ENCODE assay signal across 33 cellular contexts in the genomic region with DNA sequence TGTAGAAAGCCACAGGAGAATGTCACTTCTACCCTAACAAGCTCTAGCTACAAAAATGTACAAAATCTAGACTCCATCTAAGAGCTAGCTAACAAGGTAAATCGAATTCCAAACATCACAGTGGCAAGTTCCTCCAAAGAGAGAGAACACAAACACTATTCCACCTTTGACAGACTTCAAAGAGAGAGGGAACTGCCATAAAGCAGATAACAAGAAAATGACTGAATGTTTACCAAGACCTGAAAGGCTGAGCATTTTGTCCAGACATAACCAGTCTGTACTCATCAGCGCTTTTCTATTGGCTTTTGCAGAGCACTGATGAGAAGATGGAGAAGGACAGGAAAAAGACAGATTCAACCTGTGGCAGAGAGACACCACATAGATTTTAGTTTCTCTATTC.
"Had no signal": no experiment of that assay in that cellular context is flagged by ENCODE, and none has a peak within 500 bp of the region (broad histone marks: within the 10 kb centered on the region; RNA-seq: fewer than 3 reads in every experiment).

No MANE protein-coding gene starts in this region.

- H3K4me1 ChIP-seq: ascending aorta, breast epithelium, colonic mucosa, esophagus squamous epithelium, gastroesophageal sphincter had no signal

- H3K27me3 Mint-ChIP-seq: activated B cell treated with CpG ODN at 0.5 μM for 24 hours; activated CD4-positive, alpha-beta memory T cell treated with anti-CD3 and anti-CD28 coated beads, Interleukin-2, amount 10 ng/mL, durations not matched to agents 7 days and 5 days; activated CD4-positive, alpha-beta T cell treated with anti-CD3 and anti-CD28 coated beads for 36 hours; activated CD4-positive, alpha-beta T cell treated with anti-CD3 and anti-CD28 coated beads, Interleukin-2, amount 10 ng/mL, durations not matched to agents 7 days and 5 days; activated naive CD4-positive, alpha-beta T cell treated with anti-CD3 and anti-CD28 coated beads, Interleukin-2, amount 10 ng/mL, durations not matched to agents 7 days and 5 days; activated naive CD8-positive, alpha-beta T cell treated with anti-CD3 and anti-CD28 coated beads, Interleukin-2, amount 10 ng/mL, durations not matched to agents 7 days and 5 days; activated T-cell treated with anti-CD3 and anti-CD28 coated beads, Interleukin-2, amount 50 U/mL, for 24 hours; brain; T-helper 17 cell had no signal

- H3K4me3 Mint-ChIP-seq: activated B cell treated with CpG ODN at 0.5 μM for 24 hours; activated CD4-positive, alpha-beta memory T cell treated with anti-CD3 and anti-CD28 coated beads, Interleukin-2, amount 10 ng/mL, durations not matched to agents 7 days and 5 days; activated CD4-positive, alpha-beta T cell treated with anti-CD3 and anti-CD28 coated beads for 36 hours; activated CD4-positive, alpha-beta T cell treated with anti-CD3 and anti-CD28 coated beads, Interleukin-2, amount 10 ng/mL, durations not matched to agents 7 days and 5 days; activated naive CD4-positive, alpha-beta T cell treated with anti-CD3 and anti-CD28 coated beads, Interleukin-2, amount 10 ng/mL, durations not matched to agents 7 days and 5 days; activated naive CD8-positive, alpha-beta T cell treated with anti-CD3 and anti-CD28 coated beads, Interleukin-2, amount 10 ng/mL, durations not matched to agents 7 days and 5 days; activated T-cell treated with anti-CD3 and anti-CD28 coated beads, Interleukin-2, amount 50 U/mL, for 24 hours; activated T-cell treated with anti-CD3 and anti-CD28 coated beads, Interleukin-2, amount 50 U/mL, for 72 hours; brain; T-helper 17 cell; T-helper 2 cell treated with Interferon-gamma antibody and Interleukin-4, amounts not matched to agents 5 μg/mL and 100 μg/mL, for 36 hours had no signal

- DNase-seq: activated B cell treated with CpG ODN at 0.5 μM for 24 hours; activated CD4-positive, alpha-beta memory T cell treated with anti-CD3 and anti-CD28 coated beads, Interleukin-2, amount 10 ng/mL, durations not matched to agents 7 days and 5 days; activated CD4-positive, alpha-beta T cell treated with anti-CD3 and anti-CD28 coated beads for 36 hours; activated CD4-positive, alpha-beta T cell treated with anti-CD3 and anti-CD28 coated beads, Interleukin-2, amount 10 ng/mL, durations not matched to agents 7 days and 5 days; activated CD4-positive, alpha-beta T cell treated with anti-CD3 and anti-CD28 coated beads, Interleukin-2, amount 50 U/mL, for 4 hours; activated CD4-positive, CD25-positive, alpha-beta regulatory T cell treated with anti-CD3 and anti-CD28 coated beads, Interleukin-2, amount 50 U/mL, for 72 hours; activated CD8-positive, alpha-beta memory T cell treated with anti-CD3 and anti-CD28 coated beads, Interleukin-2, amount 50 U/mL, for 48 hours; activated gamma-delta T cell; activated naive CD4-positive, alpha-beta T cell; activated naive CD4-positive, alpha-beta T cell treated with anti-CD3 and anti-CD28 coated beads, Interleukin-2, amount 10 ng/mL, durations not matched to agents 7 days and 5 days; activated naive CD8-positive, alpha-beta T cell treated with anti-CD3 and anti-CD28 coated beads, Interleukin-2, amount 10 ng/mL, durations not matched to agents 7 days and 5 days; activated T-cell treated with anti-CD3 and anti-CD28 coated beads for 4 hours; activated T-cell treated with anti-CD3 and anti-CD28 coated beads, Interleukin-2, amount 50 U/mL, for 24 hours; activated T-cell treated with anti-CD3 and anti-CD28 coated beads, Interleukin-2, amount 50 U/mL, for 72 hours; central memory CD4-positive, alpha-beta T cell; cerebellar nuclear complex; colonic mucosa; effector CD8-positive, alpha-beta T cell; esophagus squamous epithelium; foreskin melanocyte; T-helper 1 cell; T-helper 17 cell; T1000; WERI-Rb-1 had no signal

- ATAC-seq: activated CD4-positive, alpha-beta T cell treated with anti-CD3 and anti-CD28 coated beads for 36 hours; activated naive CD4-positive, alpha-beta T cell treated with anti-CD3 and anti-CD28 coated beads, Interleukin-2, amount 50 U/mL, for 72 hours; activated T-cell treated with anti-CD3 and anti-CD28 coated beads, Interleukin-2, amount 50 U/mL, for 72 hours; gastroesophageal sphincter; T-helper 17 cell had no signal

- H3K27me3 ChIP-seq: ascending aorta, breast epithelium, cardiac muscle cell, colonic mucosa, esophagus squamous epithelium, gastroesophageal sphincter had no signal

- H3K27ac ChIP-seq: ascending aorta, breast epithelium, cardiac muscle cell, colonic mucosa, epithelial cell of prostate, esophagus squamous epithelium, gastroesophageal sphincter, WERI-Rb-1 had no signal

- H3K4me1 Mint-ChIP-seq: activated B cell treated with CpG ODN at 0.5 μM for 24 hours; activated CD4-positive, alpha-beta memory T cell treated with anti-CD3 and anti-CD28 coated beads, Interleukin-2, amount 10 ng/mL, durations not matched to agents 7 days and 5 days; activated CD4-positive, alpha-beta T cell treated with anti-CD3 and anti-CD28 coated beads for 36 hours; activated CD4-positive, alpha-beta T cell treated with anti-CD3 and anti-CD28 coated beads, Interleukin-2, amount 10 ng/mL, durations not matched to agents 7 days and 5 days; activated naive CD4-positive, alpha-beta T cell treated with anti-CD3 and anti-CD28 coated beads, Interleukin-2, amount 10 ng/mL, durations not matched to agents 7 days and 5 days; activated naive CD8-positive, alpha-beta T cell treated with anti-CD3 and anti-CD28 coated beads, Interleukin-2, amount 10 ng/mL, durations not matched to agents 7 days and 5 days; T-helper 17 cell had no signal

- H3K9me3 ChIP-seq: ascending aorta, breast epithelium, colonic mucosa, gastroesophageal sphincter had no signal

- H3K4me3 ChIP-seq: ascending aorta, breast epithelium, cardiac muscle cell, colonic mucosa, esophagus squamous epithelium, gastroesophageal sphincter had no signal

- FAIRE-seq: endothelial cell of umbilical vein had no signal

- H3K36me3 Mint-ChIP-seq: activated naive CD4-positive, alpha-beta T cell treated with anti-CD3 and anti-CD28 coated beads, Interleukin-2, amount 10 ng/mL, durations not matched to agents 7 days and 5 days; activated naive CD4-positive, alpha-beta T cell treated with anti-CD3 and anti-CD28 coated beads, Interleukin-2, amount 50 U/mL, for 72 hours; activated naive CD8-positive, alpha-beta T cell treated with anti-CD3 and anti-CD28 coated beads, Interleukin-2, amount 10 ng/mL, durations not matched to agents 7 days and 5 days; brain had no signal

- H3K27ac Mint-ChIP-seq: activated B cell treated with CpG ODN at 0.5 μM for 24 hours; activated CD4-positive, alpha-beta memory T cell treated with anti-CD3 and anti-CD28 coated beads, Interleukin-2, amount 10 ng/mL, durations not matched to agents 7 days and 5 days; activated CD4-positive, alpha-beta T cell treated with anti-CD3 and anti-CD28 coated beads for 36 hours; activated CD4-positive, alpha-beta T cell treated with anti-CD3 and anti-CD28 coated beads, Interleukin-2, amount 10 ng/mL, durations not matched to agents 7 days and 5 days; activated naive CD4-positive, alpha-beta T cell treated with anti-CD3 and anti-CD28 coated beads, Interleukin-2, amount 10 ng/mL, durations not matched to agents 7 days and 5 days; activated naive CD4-positive, alpha-beta T cell treated with anti-CD3 and anti-CD28 coated beads, Interleukin-2, amount 50 U/mL, for 72 hours; activated naive CD8-positive, alpha-beta T cell treated with anti-CD3 and anti-CD28 coated beads, Interleukin-2, amount 10 ng/mL, durations not matched to agents 7 days and 5 days; activated T-cell treated with anti-CD3 and anti-CD28 coated beads, Interleukin-2, amount 50 U/mL, for 24 hours; activated T-cell treated with anti-CD3 and anti-CD28 coated beads, Interleukin-2, amount 50 U/mL, for 72 hours; brain; T-helper 17 cell; T-helper 2 cell treated with Interferon-gamma antibody and Interleukin-4, amounts not matched to agents 5 μg/mL and 100 μg/mL, for 36 hours had no signal

- H3K36me3 ChIP-seq: ascending aorta, breast epithelium, cardiac muscle cell, colonic mucosa, esophagus squamous epithelium, gastroesophageal sphincter, WERI-Rb-1 had no signal

- H3K9me3 Mint-ChIP-seq: activated B cell treated with CpG ODN at 0.5 μM for 24 hours; activated CD4-positive, alpha-beta memory T cell treated with anti-CD3 and anti-CD28 coated beads, Interleukin-2, amount 10 ng/mL, durations not matched to agents 7 days and 5 days; activated naive CD4-positive, alpha-beta T cell treated with anti-CD3 and anti-CD28 coated beads, Interleukin-2, amount 10 ng/mL, durations not matched to agents 7 days and 5 days; activated naive CD4-positive, alpha-beta T cell treated with anti-CD3 and anti-CD28 coated beads, Interleukin-2, amount 50 U/mL, for 72 hours; activated naive CD8-positive, alpha-beta T cell treated with anti-CD3 and anti-CD28 coated beads, Interleukin-2, amount 10 ng/mL, durations not matched to agents 7 days and 5 days; activated T-cell treated with anti-CD3 and anti-CD28 coated beads, Interleukin-2, amount 50 U/mL, for 72 hours; brain; T-helper 2 cell treated with Interferon-gamma antibody and Interleukin-4, amounts not matched to agents 5 μg/mL and 100 μg/mL, for 36 hours had no signal
